Comparison of ENCODE assay signal across 10 cellular contexts in genomic region chr1:162285149-162285561, GRCh38.
DNase-seq lines count a peak whose midpoint lies in the region; ATAC-seq, FAIRE-seq and TF ChIP-seq lines count a peak whose summit lies in the region.
"Had no signal": no experiment of that assay in that cellular context is flagged by ENCODE, and none has a peak within 500 bp of the region (broad histone marks: within the 10 kb centered on the region; RNA-seq: fewer than 3 reads in every experiment).

No MANE protein-coding gene starts in this region.

- DNase-seq in A172 (ENCODE audit: low spot score) (peak; percentile 30), LNCaP clone FGC (ENCODE audit: low read depth) (peak; percentile 99), RWPE2 (ENCODE audit: low spot score) (no peak), iPS-NIHi11 (ENCODE audit: low spot score) (peak; percentile 59), GM12891 (ENCODE audit: insufficient read length, low spot score) (no peak), esophagus muscularis mucosa (ENCODE audit: extremely low spot score) (no peak)
- no peak for DNase-seq in activated CD4-positive, alpha-beta T cell treated with anti-CD3 and anti-CD28 coated beads for 4 hours
- DNase-seq: aorta had no signal

- peak; percentile 86 for ATAC-seq in RWPE2 (ENCODE audit: low read depth)
- no peak for ATAC-seq in GM21576 (IDR thresholded peaks at IDR 0.05; ENCODE audit: unreplicated experiment)

- TF ChIP-seq CTCF in LNCaP clone FGC (IDR thresholded peaks at IDR 0.05; ENCODE audit: control insufficient read depth, extremely low read depth, insufficient read depth) (no peak), RWPE2 (IDR thresholded peaks at IDR 0.05; ENCODE audit: poor library complexity, severe bottlenecking) (no peak), esophagus muscularis mucosa (IDR thresholded peaks at IDR 0.05) (no peak)

- peak overlapping the region; percentile 36 for H3K4me3 ChIP-seq in LNCaP clone FGC (ENCODE audit: low read depth, low read length)
- H3K4me3 ChIP-seq in RWPE2 (ENCODE audit: severe bottlenecking) = no peak overlapping the region
- no peak overlapping the region for H3K4me3 ChIP-seq in esophagus muscularis mucosa
- H3K4me3 ChIP-seq: SJCRH30 had no signal

- no peaks in the 10 kb centered on the region for H3K27me3 ChIP-seq in RWPE2 (ENCODE audit: insufficient read depth, poor library complexity, severe bottlenecking)
- H3K27me3 ChIP-seq in esophagus muscularis mucosa = no peaks in the 10 kb centered on the region
- H3K27me3 ChIP-seq: SJCRH30 had no signal

- no peaks in the 10 kb centered on the region for H3K9me3 ChIP-seq in RWPE2 (ENCODE audit: severe bottlenecking)
- no peaks in the 10 kb centered on the region for H3K9me3 ChIP-seq in esophagus muscularis mucosa
- H3K9me3 ChIP-seq: SJCRH30 had no signal

- TF ChIP-seq EP300 in esophagus muscularis mucosa (IDR thresholded peaks at IDR 0.05) = no peak

- H3K36me3 ChIP-seq in RWPE2 (ENCODE audit: low read depth) (no peaks in the 10 kb centered on the region), esophagus muscularis mucosa (no peaks in the 10 kb centered on the region)
- H3K36me3 ChIP-seq: SJCRH30 had no signal

- 57% methylated on average over 5 of the region's 5 CpGs for WGBS in esophagus muscularis mucosa

- TF ChIP-seq POLR2A in GM12891 (IDR thresholded peaks at IDR 0.05; ENCODE audit: low read depth, low read length) (no peak), esophagus muscularis mucosa (IDR thresholded peaks at IDR 0.05; ENCODE audit: low read depth) (no peak)

- intact Hi-C loops in esophagus muscularis mucosa (cut with DNase I) = no loop called here

- no peak for FAIRE-seq in GM12891 (lab: Jason Lieb, UNC)

- H3K4me1 ChIP-seq in RWPE2 (ENCODE audit: insufficient read depth, poor library complexity, severe bottlenecking) = peaks cover 11% of the 10 kb centered on the region
- peaks cover 0 to 14% (median 2%) of the 10 kb centered on the region in 4 donors for H3K4me1 ChIP-seq in esophagus muscularis mucosa
- H3K4me1 ChIP-seq: SJCRH30 had no signal

- H3K27ac ChIP-seq in RWPE2 (ENCODE audit: poor library complexity, severe bottlenecking) = no peak overlapping the region
- no peak overlapping the region for H3K27ac ChIP-seq in esophagus muscularis mucosa (replicated peaks in 1 of 4)
- H3K27ac ChIP-seq: SJCRH30 had no signal

TF ChIP-seq in GM12891, 5 proteins besides CTCF, POLR2A, EP300 and RAD21:
- TF ChIP-seq POU2F2 (IDR thresholded peaks at IDR 0.05; ENCODE audit: low read depth, low read length) (no peak), POLR2AphosphoS5 (IDR thresholded peaks at IDR 0.05; ENCODE audit: low read depth, low read length) (no peak), PAX5 (IDR thresholded peaks at IDR 0.05; ENCODE audit: insufficient read depth, low read length, severe bottlenecking) (no peak), TAF1 (IDR thresholded peaks at IDR 0.05; ENCODE audit: low read depth, low read length) (no peak), SPI1 (IDR thresholded peaks at IDR 0.05; ENCODE audit: low read depth, low read length) (no peak)

Comparison
In these comparisons a context has a peak if more than half of its experiments do, and no peak if none do; other contexts are left out.
1. DNase-seq: peak in A172 (single experiment), LNCaP clone FGC (single experiment) and iPS-NIHi11 (single experiment); none in RWPE2 (single experiment), GM12891 (single experiment), activated CD4-positive, alpha-beta T cell treated with anti-CD3 and anti-CD28 coated beads for 4 hours (0 of 2) and esophagus muscularis mucosa (single experiment).